Comparison of ENCODE assay signal across 35 cellular contexts in genomic region chr6:16275230-16275574, GRCh38.
"Had no signal": no experiment of that assay in that cellular context is flagged by ENCODE, and none has a peak within 500 bp of the region (broad histone marks: within the 10 kb centered on the region; RNA-seq: fewer than 3 reads in every experiment).

No MANE protein-coding gene starts in this region.

- H3K27ac ChIP-seq: adrenal gland, breast epithelium, cardiac muscle cell, coronary artery, dorsolateral prefrontal cortex had no signal

- H3K4me3 ChIP-seq: adrenal gland, breast epithelium, cardiac muscle cell, coronary artery, dorsolateral prefrontal cortex had no signal

- ATAC-seq: activated CD4-positive, alpha-beta T cell treated with anti-CD3 and anti-CD28 coated beads for 36 hours; activated CD8-positive, alpha-beta memory T cell treated with anti-CD3 and anti-CD28 coated beads, Interleukin-2, amount 10 ng/mL, durations not matched to agents 7 days and 5 days; activated CD8-positive, alpha-beta T cell treated with anti-CD3 and anti-CD28 coated beads, Interleukin-2, amount 10 ng/mL, durations not matched to agents 7 days and 5 days; activated naive CD8-positive, alpha-beta T cell treated with anti-CD3 and anti-CD28 coated beads, Interleukin-2, amount 50 U/mL, for 24 hours; esophagus mucosa had no signal

- H3K4me3 Mint-ChIP-seq: activated CD4-positive, alpha-beta memory T cell treated with anti-CD3 and anti-CD28 coated beads for 36 hours; activated CD4-positive, alpha-beta T cell treated with anti-CD3 and anti-CD28 coated beads for 36 hours; activated CD4-positive, alpha-beta T cell treated with anti-CD3 and anti-CD28 coated beads, Interleukin-2, amount 10 ng/mL, durations not matched to agents 24 days and 14 days; activated CD8-positive, alpha-beta memory T cell treated with anti-CD3 and anti-CD28 coated beads, Interleukin-2, amount 10 ng/mL, durations not matched to agents 7 days and 5 days; activated CD8-positive, alpha-beta T cell treated with anti-CD3 and anti-CD28 coated beads, Interleukin-2, amount 10 ng/mL, durations not matched to agents 7 days and 5 days; activated naive CD4-positive, alpha-beta T cell treated with anti-CD3 and anti-CD28 coated beads for 36 hours; activated naive CD4-positive, alpha-beta T cell treated with anti-CD3 and anti-CD28 coated beads, Interleukin-2, amount 50 U/mL, for 24 hours; activated naive CD8-positive, alpha-beta T cell treated with anti-CD3 and anti-CD28 coated beads for 36 hours; activated naive CD8-positive, alpha-beta T cell treated with anti-CD3 and anti-CD28 coated beads, Interleukin-2, amount 50 U/mL, for 24 hours; activated T-helper 1 cell treated with anti-CD3 and anti-CD28 coated beads, Interleukin-12 subunit alpha, Interleukin-12 subunit beta, Interleukin-2, Interleukin-4 antibody, amounts not matched to agents 30 ng/mL and 10 ng/mL and 1 ng/mL, durations not matched to agents 14 hours and 24 hours and 36 hours; brain; dendritic cell treated with granulocyte-macrophage colony-stimulating factor and Interleukin-4, amounts not matched to agents 40 ng/mL and 50 ng/mL, for 4 days; endodermal cell had no signal

- H3K9me3 ChIP-seq: adrenal gland, breast epithelium had no signal

- H3K9me3 Mint-ChIP-seq: activated CD4-positive, alpha-beta memory T cell treated with anti-CD3 and anti-CD28 coated beads for 36 hours; activated CD4-positive, alpha-beta T cell treated with anti-CD3 and anti-CD28 coated beads, Interleukin-2, amount 10 ng/mL, durations not matched to agents 24 days and 14 days; activated naive CD4-positive, alpha-beta T cell treated with anti-CD3 and anti-CD28 coated beads for 36 hours; activated naive CD4-positive, alpha-beta T cell treated with anti-CD3 and anti-CD28 coated beads, Interleukin-2, amount 50 U/mL, for 24 hours; activated naive CD8-positive, alpha-beta T cell treated with anti-CD3 and anti-CD28 coated beads for 36 hours; activated naive CD8-positive, alpha-beta T cell treated with anti-CD3 and anti-CD28 coated beads, Interleukin-2, amount 50 U/mL, for 24 hours; activated T-helper 1 cell treated with anti-CD3 and anti-CD28 coated beads, Interleukin-12 subunit alpha, Interleukin-12 subunit beta, Interleukin-2, Interleukin-4 antibody, amounts not matched to agents 30 ng/mL and 10 ng/mL and 1 ng/mL, durations not matched to agents 14 hours and 24 hours and 36 hours; activated T-helper 2 cell treated with anti-CD3 and anti-CD28 coated beads, Interferon-gamma antibody, Interleukin-2, Interleukin-4, amounts not matched to agents 10 μg/mL and 5 μg/mL and 100 μg/mL, durations not matched to agents 14 hours and 24 hours and 36 hours; brain; dendritic cell treated with granulocyte-macrophage colony-stimulating factor and Interleukin-4, amounts not matched to agents 40 ng/mL and 50 ng/mL, for 4 days; endodermal cell had no signal

- H3K4me1 ChIP-seq: breast epithelium had no signal

- FAIRE-seq: frontal cortex had no signal

- DNase-seq: activated CD4-positive, alpha-beta memory T cell treated with anti-CD3 and anti-CD28 coated beads for 36 hours; activated CD4-positive, alpha-beta T cell treated with anti-CD3 and anti-CD28 coated beads for 36 hours; activated CD4-positive, alpha-beta T cell treated with anti-CD3 and anti-CD28 coated beads, Interleukin-2, amount 10 ng/mL, durations not matched to agents 24 days and 14 days; activated CD4-positive, CD25-positive, alpha-beta regulatory T cell; activated CD4-positive, CD25-positive, alpha-beta regulatory T cell treated with anti-CD3 and anti-CD28 coated beads, Interleukin-2, amount 50 U/mL, for 72 hours; activated CD8-positive, alpha-beta memory T cell treated with anti-CD3 and anti-CD28 coated beads, Interleukin-2, amount 10 ng/mL, durations not matched to agents 7 days and 5 days; activated CD8-positive, alpha-beta memory T cell treated with anti-CD3 and anti-CD28 coated beads, Interleukin-2, amount 50 U/mL, for 4 hours; activated CD8-positive, alpha-beta T cell treated with anti-CD3 and anti-CD28 coated beads, Interleukin-2, amount 10 ng/mL, durations not matched to agents 7 days and 5 days; activated effector memory CD4-positive, alpha-beta T cell treated with anti-CD3 and anti-CD28 coated beads, Interleukin-2, amount 50 U/mL, for 16 hours; activated naive CD4-positive, alpha-beta T cell treated with anti-CD3 and anti-CD28 coated beads for 36 hours; activated naive CD8-positive, alpha-beta T cell treated with anti-CD3 and anti-CD28 coated beads for 36 hours; activated naive CD8-positive, alpha-beta T cell treated with anti-CD3 and anti-CD28 coated beads, Interleukin-2, amount 50 U/mL, for 24 hours; activated T-cell treated with anti-CD3 and anti-CD28 coated beads, Interleukin-2, amount 50 U/mL, for 1 hour; activated T-cell treated with anti-CD3 and anti-CD28 coated beads, Interleukin-2, amount 50 U/mL, for 48 hours; adrenal gland; amygdala; aorta; central memory CD4-positive, alpha-beta T cell; cerebellar nuclear complex; dorsolateral prefrontal cortex; effector memory CD4-positive, alpha-beta T cell; endodermal cell; foreskin fibroblast; glutamatergic neuron; T-helper 2 cell had no signal

- H3K36me3 Mint-ChIP-seq: activated CD4-positive, alpha-beta memory T cell treated with anti-CD3 and anti-CD28 coated beads for 36 hours; activated CD8-positive, alpha-beta memory T cell treated with anti-CD3 and anti-CD28 coated beads, Interleukin-2, amount 10 ng/mL, durations not matched to agents 7 days and 5 days; activated naive CD8-positive, alpha-beta T cell treated with anti-CD3 and anti-CD28 coated beads for 36 hours; brain had no signal

- H3K36me3 ChIP-seq: adrenal gland, breast epithelium, cardiac muscle cell had no signal

- H3K27ac Mint-ChIP-seq: activated CD4-positive, alpha-beta memory T cell treated with anti-CD3 and anti-CD28 coated beads for 36 hours; activated CD4-positive, alpha-beta T cell treated with anti-CD3 and anti-CD28 coated beads for 36 hours; activated CD4-positive, alpha-beta T cell treated with anti-CD3 and anti-CD28 coated beads, Interleukin-2, amount 10 ng/mL, durations not matched to agents 24 days and 14 days; activated CD8-positive, alpha-beta memory T cell treated with anti-CD3 and anti-CD28 coated beads, Interleukin-2, amount 10 ng/mL, durations not matched to agents 7 days and 5 days; activated CD8-positive, alpha-beta T cell treated with anti-CD3 and anti-CD28 coated beads, Interleukin-2, amount 10 ng/mL, durations not matched to agents 7 days and 5 days; activated naive CD4-positive, alpha-beta T cell treated with anti-CD3 and anti-CD28 coated beads for 36 hours; activated naive CD4-positive, alpha-beta T cell treated with anti-CD3 and anti-CD28 coated beads, Interleukin-2, amount 50 U/mL, for 24 hours; activated naive CD8-positive, alpha-beta T cell treated with anti-CD3 and anti-CD28 coated beads for 36 hours; activated naive CD8-positive, alpha-beta T cell treated with anti-CD3 and anti-CD28 coated beads, Interleukin-2, amount 50 U/mL, for 24 hours; activated T-helper 1 cell treated with anti-CD3 and anti-CD28 coated beads, Interleukin-12 subunit alpha, Interleukin-12 subunit beta, Interleukin-2, Interleukin-4 antibody, amounts not matched to agents 30 ng/mL and 10 ng/mL and 1 ng/mL, durations not matched to agents 14 hours and 24 hours and 36 hours; activated T-helper 2 cell treated with anti-CD3 and anti-CD28 coated beads, Interferon-gamma antibody, Interleukin-2, Interleukin-4, amounts not matched to agents 10 μg/mL and 5 μg/mL and 100 μg/mL, durations not matched to agents 14 hours and 24 hours and 36 hours; dendritic cell treated with granulocyte-macrophage colony-stimulating factor and Interleukin-4, amounts not matched to agents 40 ng/mL and 50 ng/mL, for 4 days; endodermal cell had no signal

- H3K27me3 Mint-ChIP-seq: activated CD4-positive, alpha-beta memory T cell treated with anti-CD3 and anti-CD28 coated beads for 36 hours; activated CD4-positive, alpha-beta T cell treated with anti-CD3 and anti-CD28 coated beads for 36 hours; activated CD8-positive, alpha-beta memory T cell treated with anti-CD3 and anti-CD28 coated beads, Interleukin-2, amount 10 ng/mL, durations not matched to agents 7 days and 5 days; activated naive CD4-positive, alpha-beta T cell treated with anti-CD3 and anti-CD28 coated beads, Interleukin-2, amount 50 U/mL, for 24 hours; activated naive CD8-positive, alpha-beta T cell treated with anti-CD3 and anti-CD28 coated beads for 36 hours had no signal

- H3K4me1 Mint-ChIP-seq: activated CD4-positive, alpha-beta T cell treated with anti-CD3 and anti-CD28 coated beads for 36 hours; activated naive CD4-positive, alpha-beta T cell treated with anti-CD3 and anti-CD28 coated beads, Interleukin-2, amount 50 U/mL, for 24 hours had no signal

- H3K27me3 ChIP-seq: adrenal gland, breast epithelium, cardiac muscle cell, dorsolateral prefrontal cortex had no signal
